ENCODE assay signal across 1 cellular context in the genomic region with DNA sequence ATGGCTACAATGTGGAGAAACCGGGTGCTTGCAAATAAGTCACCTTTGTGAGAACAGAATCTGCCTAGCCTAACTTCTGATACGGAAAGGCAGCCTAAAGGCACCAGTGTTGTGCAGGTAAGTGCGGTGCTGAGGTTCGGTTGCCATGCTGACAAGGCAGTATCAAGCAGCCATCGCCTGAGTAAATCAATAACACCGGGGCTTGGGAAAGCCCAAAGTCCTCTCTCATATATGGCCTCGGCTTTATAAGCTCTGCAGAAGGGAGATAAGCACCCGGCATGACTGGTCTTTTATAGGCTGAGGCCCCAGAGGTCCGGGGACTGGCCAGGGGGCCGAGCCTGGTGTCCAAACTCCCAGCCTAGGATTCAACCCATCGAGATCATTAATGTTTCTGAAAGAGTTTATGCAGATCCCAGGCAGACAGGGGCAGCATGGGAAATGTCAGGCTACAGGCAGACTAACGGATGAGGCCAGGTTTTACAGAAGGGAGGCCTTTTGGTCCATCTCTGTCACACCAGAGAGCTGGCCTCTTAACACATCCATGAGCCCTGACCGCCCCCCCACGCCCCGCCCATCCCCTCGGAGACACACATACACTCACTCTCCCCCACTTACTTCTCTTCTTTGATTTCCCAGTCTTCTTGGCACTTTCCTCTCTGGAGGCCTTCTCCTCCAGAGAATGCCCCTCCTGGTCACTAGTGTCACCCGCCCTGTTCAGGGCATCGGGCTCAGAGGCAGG.
TF ChIP-seq lines count a peak whose summit lies in the region.

No MANE protein-coding gene starts in this region.

TF ChIP-seq in K562, 482 proteins besides CTCF, POLR2A, EP300 and RAD21 (continued from another document):
- TF ChIP-seq RFX1 (IDR thresholded peaks at IDR 0.05) (peak; percentile 56), NFE2 (IDR thresholded peaks at IDR 0.05; ENCODE audit: low read depth) (peak; percentile 33; the same call in 1 of the 2 replicates), CBX2 (IDR thresholded peaks at IDR 0.05; ENCODE audit: insufficient read depth, low read length, poor library complexity, severe bottlenecking) (no peak), NCOA2 (IDR thresholded peaks at IDR 0.05; ENCODE audit: partially characterized antibody in 2 of 2) (peak in 1 of 2 experiments; percentile 94), CBX5 (IDR thresholded peaks at IDR 0.05; ENCODE audit: borderline replicate concordance, low read depth) (no peak), MAZ (CRISPR knock-in tag; conservative IDR thresholded peaks at IDR 0.05 in 1 of 2, IDR thresholded peaks at IDR 0.05 in 1 of 2) (no peak), MAFF (IDR thresholded peaks at IDR 0.05; ENCODE audit: low read length) (peak; percentile 44; the same call in 1 of the 2 replicates), ZC3H8 (IDR thresholded peaks at IDR 0.05) (no peak), SIX5 (IDR thresholded peaks at IDR 0.05; ENCODE audit: borderline replicate concordance in 1 of 2, insufficient read depth in 1 of 2, low read depth in 1 of 2, low read length in 2 of 2) (no peak), ARID1B (IDR thresholded peaks at IDR 0.05) (peak; percentile 84), ZBTB17 (CRISPR knock-in tag; IDR thresholded peaks at IDR 0.05) (no peak), IFI16 (CRISPR knock-in tag; IDR thresholded peaks at IDR 0.05) (no peak), MEIS2 (IDR thresholded peaks at IDR 0.05; ENCODE audit: partially characterized antibody) (peak; percentile 13), ZBTB7A (IDR thresholded peaks at IDR 0.05; ENCODE audit: borderline replicate concordance, control insufficient read depth, low read depth, low read length) (no peak), ARID3A (IDR thresholded peaks at IDR 0.05; ENCODE audit: borderline replicate concordance, low read depth, low read length) (peak; percentile 40; the same call in 1 of the 2 replicates), MAFG (tag; conservative IDR thresholded peaks at IDR 0.05) (peak; percentile 73), MXD1 (CRISPR knock-in tag; IDR thresholded peaks at IDR 0.05; ENCODE audit: borderline replicate concordance, poor library complexity, severe bottlenecking) (no peak), ARID4B (CRISPR knock-in tag; IDR thresholded peaks at IDR 0.05) (no peak), ZNF507 (tag; conservative IDR thresholded peaks at IDR 0.05) (no peak), ZNF79 (CRISPR knock-in tag; IDR thresholded peaks at IDR 0.05; ENCODE audit: low read depth) (no peak), ZNF57 (CRISPR knock-in tag; IDR thresholded peaks at IDR 0.05) (no peak), NCOR1 (IDR thresholded peaks at IDR 0.05) (peak; percentile 57), SMAD2 (IDR thresholded peaks at IDR 0.05; ENCODE audit: low read depth, low read length) (no peak), CC2D1A (IDR thresholded peaks at IDR 0.05) (no peak), SOX6 (IDR thresholded peaks at IDR 0.05) (no peak), ZNF561 (CRISPR knock-in tag; conservative IDR thresholded peaks at IDR 0.05) (no peak), KAT2B (IDR thresholded peaks at IDR 0.05; ENCODE audit: low read depth, low read length) (no peak), TBP (optimal IDR thresholded peaks at IDR 0.05; ENCODE audit: low read depth, low read length) (no peak), MTA1 (IDR thresholded peaks at IDR 0.05; ENCODE audit: borderline replicate concordance) (no peak), FOXO4 (CRISPR knock-in tag; IDR thresholded peaks at IDR 0.05) (no peak), ESRRA (IDR thresholded peaks at IDR 0.05; ENCODE audit: borderline replicate concordance, low read depth) (no peak), HMGN3 (IDR thresholded peaks at IDR 0.05; ENCODE audit: borderline replicate concordance, extremely low read depth, insufficient read length, low read depth, low read length) (no peak), ZSCAN32 (CRISPR knock-in tag; IDR thresholded peaks at IDR 0.05) (no peak), GATAD2B (IDR thresholded peaks at IDR 0.05; ENCODE audit: borderline replicate concordance) (no peak), CBFA2T2 (conservative IDR thresholded peaks at IDR 0.05) (peak; percentile 63; the same call in 1 of the 2 replicates), MCM2 (IDR thresholded peaks at IDR 0.05; ENCODE audit: low read depth) (no peak), CEBPB (tag; IDR thresholded peaks at IDR 0.05) (no peak), BCOR (IDR thresholded peaks at IDR 0.05) (no peak), PML (IDR thresholded peaks at IDR 0.05; ENCODE audit: low read length) (no peak), SMARCA4 (IDR thresholded peaks at IDR 0.05) (peak; percentile 44; the same call in 1 of the 2 replicates), SIN3B (IDR thresholded peaks at IDR 0.05; ENCODE audit: low read depth) (no peak), FOXK2 (conservative IDR thresholded peaks at IDR 0.05 in 1 of 2, IDR thresholded peaks at IDR 0.05 in 1 of 2; ENCODE audit: low read depth in 2 of 2) (0 out of 4 replicates have a peak, but pooled peaks of 1 of the 2 experiments have one; percentile 21), RCOR1 (IDR thresholded peaks at IDR 0.05; ENCODE audit: borderline replicate concordance in 1 of 2, low read depth in 2 of 2, low read length in 2 of 2) (peak in 1 of 2 experiments; percentile 58; a peak in 1 of 4 replicates), SNRNP70 (optimal IDR thresholded peaks at IDR 0.05; ENCODE audit: low read depth, low read length) (no peak), ZNF165 (CRISPR knock-in tag; IDR thresholded peaks at IDR 0.05; ENCODE audit: borderline replicate concordance) (no peak), KDM1A (IDR thresholded peaks at IDR 0.05) (peak; percentile 45 to 68; a peak in 2 of 4 replicates)
- TF ChIP-seq, protein P1, sequence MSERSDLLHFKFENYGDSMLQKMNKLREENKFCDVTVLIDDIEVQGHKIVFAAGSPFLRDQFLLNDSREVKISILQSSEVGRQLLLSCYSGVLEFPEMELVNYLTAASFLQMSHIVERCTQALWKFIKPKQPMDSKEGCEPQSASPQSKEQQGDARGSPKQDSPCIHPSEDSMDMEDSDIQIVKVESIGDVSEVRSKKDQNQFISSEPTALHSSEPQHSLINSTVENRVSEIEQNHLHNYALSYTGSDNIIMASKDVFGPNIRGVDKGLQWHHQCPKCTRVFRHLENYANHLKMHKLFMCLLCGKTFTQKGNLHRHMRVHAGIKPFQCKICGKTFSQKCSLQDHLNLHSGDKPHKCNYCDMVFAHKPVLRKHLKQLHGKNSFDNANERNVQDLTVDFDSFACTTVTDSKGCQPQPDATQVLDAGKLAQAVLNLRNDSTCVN (CRISPR knock-in tag; IDR thresholded peaks at IDR 0.05): no peak
- TF ChIP-seq, protein P2, sequence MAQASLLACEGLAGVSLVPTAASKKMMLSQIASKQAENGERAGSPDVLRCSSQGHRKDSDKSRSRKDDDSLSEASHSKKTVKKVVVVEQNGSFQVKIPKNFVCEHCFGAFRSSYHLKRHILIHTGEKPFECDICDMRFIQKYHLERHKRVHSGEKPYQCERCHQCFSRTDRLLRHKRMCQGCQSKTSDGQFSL (CRISPR knock-in tag; IDR thresholded peaks at IDR 0.05): peak; percentile 79
- TF ChIP-seq, protein P2 (tag; IDR thresholded peaks at IDR 0.05): peak in 1 of 2 experiments; percentile 80; a peak in 2 of 4 replicates
- TF ChIP-seq, protein P3, sequence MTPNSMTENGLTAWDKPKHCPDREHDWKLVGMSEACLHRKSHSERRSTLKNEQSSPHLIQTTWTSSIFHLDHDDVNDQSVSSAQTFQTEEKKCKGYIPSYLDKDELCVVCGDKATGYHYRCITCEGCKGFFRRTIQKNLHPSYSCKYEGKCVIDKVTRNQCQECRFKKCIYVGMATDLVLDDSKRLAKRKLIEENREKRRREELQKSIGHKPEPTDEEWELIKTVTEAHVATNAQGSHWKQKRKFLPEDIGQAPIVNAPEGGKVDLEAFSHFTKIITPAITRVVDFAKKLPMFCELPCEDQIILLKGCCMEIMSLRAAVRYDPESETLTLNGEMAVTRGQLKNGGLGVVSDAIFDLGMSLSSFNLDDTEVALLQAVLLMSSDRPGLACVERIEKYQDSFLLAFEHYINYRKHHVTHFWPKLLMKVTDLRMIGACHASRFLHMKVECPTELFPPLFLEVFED (CRISPR knock-in tag; conservative IDR thresholded peaks at IDR 0.05): no peak
